Comparison of ENCODE assay signal across 8 cellular contexts in the genomic region with DNA sequence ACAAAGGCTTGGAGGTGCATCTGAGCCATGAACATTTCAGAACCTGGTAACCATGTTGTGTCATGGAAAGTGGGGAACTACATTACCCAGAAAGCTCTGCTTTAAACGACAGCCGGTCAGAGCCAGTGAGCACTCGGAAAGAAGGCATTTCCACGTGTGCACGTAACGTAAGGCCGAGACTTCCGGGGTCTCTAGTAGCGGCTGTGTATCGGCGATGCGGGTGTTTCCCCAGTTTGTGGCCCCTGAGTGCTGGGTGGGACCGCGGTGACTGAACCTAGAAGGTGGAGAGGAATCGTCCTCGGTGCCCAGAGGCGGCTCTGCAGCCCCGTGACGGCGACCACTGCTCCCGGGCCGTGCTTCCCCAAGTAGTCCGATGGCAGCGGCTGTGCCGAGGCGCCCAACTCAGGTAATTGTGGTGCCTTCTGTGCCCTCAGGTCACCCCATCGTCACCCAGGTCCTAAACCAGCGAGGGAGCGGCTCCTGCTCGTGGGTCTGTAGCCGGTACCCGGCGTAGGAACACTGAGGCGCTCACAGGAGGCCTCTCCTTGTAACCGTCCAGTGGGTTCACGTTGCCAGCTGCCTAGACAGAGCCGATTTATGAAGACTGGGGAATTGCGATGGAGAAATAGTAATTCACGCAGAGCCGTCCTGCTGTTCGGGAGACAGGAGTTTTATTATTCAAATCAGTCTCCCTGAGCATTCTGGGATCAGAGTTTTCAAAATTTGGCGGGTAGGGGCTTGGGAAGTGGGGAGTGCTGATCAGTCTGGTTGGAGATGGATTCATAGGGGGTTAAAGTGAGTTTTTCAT. TPM values are rescaled to one million over a fixed set of nuclear protein-coding genes. Genes with fewer than 3 reads are reported as not detected.
DNase-seq lines count a peak whose midpoint lies in the region; ATAC-seq, FAIRE-seq and TF ChIP-seq lines count a peak whose summit lies in the region.
"Not testable (repeated sequence)": the region's sequence is repeated elsewhere in the genome, so short reads cannot be mapped to it uniquely, and the experiment has no call there.

Gene ZNF587, plus strand, starts transcription at position 194 of the 808 bp plus-strand sequence. Its CDS starts 180 bp downstream, at position 374.

- H4K20me1 ChIP-seq in keratinocyte (ENCODE audit: control insufficient read depth, extremely low read depth, insufficient read depth, low read length), result not testable (repeated sequence)

- not testable (repeated sequence) for H3K36me3 ChIP-seq in keratinocyte (ENCODE audit: control insufficient read depth in 2 of 2, extremely low read depth in 1 of 2, insufficient read depth in 2 of 2, low read length in 2 of 2)

- FAIRE-seq in keratinocyte (lab: Jason Lieb, UNC), result peak; percentile 94

- not testable (repeated sequence) for H3K9me1 ChIP-seq in keratinocyte (ENCODE audit: control insufficient read depth, extremely low read depth, insufficient read depth, low read length)

- ATAC-seq in GM18909 (IDR thresholded peaks at IDR 0.05; ENCODE audit: poor library complexity, unreplicated experiment) (peak; percentile 93), HG03175 (IDR thresholded peaks at IDR 0.05; ENCODE audit: unreplicated experiment) (peak; percentile 94)
- ATAC-seq in activated CD4-positive, CD25-positive, alpha-beta regulatory T cell treated with anti-CD3 and anti-CD28 coated beads, Interleukin-2, amount 50 U/mL, for 24 hours, result peak; percentile 100

- peak within 1 kb of the TSS; percentile 84 for H3K27ac ChIP-seq in keratinocyte (ENCODE audit: control insufficient read depth, insufficient read depth, low read length)

- H3K4me3 ChIP-seq in keratinocyte (ENCODE audit: control insufficient read depth in 2 of 3, extremely low read depth in 1 of 3, insufficient read depth in 2 of 3, low read depth in 1 of 3, low read length in 3 of 3), result peak within 1 kb of the TSS; percentile 67 to 86 (median 81)

- peaks cover 56% of the 10 kb centered on the region for H3K79me2 ChIP-seq in keratinocyte (ENCODE audit: control insufficient read depth, insufficient read depth, low read length)

- TF ChIP-seq CTCF in keratinocyte (optimal IDR thresholded peaks at IDR 0.05 in 1 of 3, IDR thresholded peaks at IDR 0.05 in 1 of 3, conservative IDR thresholded peaks at IDR 0.05 in 1 of 3; ENCODE audit: extremely low read depth in 1 of 3, insufficient read depth in 2 of 3, low read length in 3 of 3), result not testable (repeated sequence)

- H2AFZ ChIP-seq in keratinocyte (ENCODE audit: control insufficient read depth, low read length), result peak within 1 kb of the TSS; percentile 22

- not testable (repeated sequence) for H3K9me3 ChIP-seq in keratinocyte (ENCODE audit: control insufficient read depth, low read depth, low read length)

- dilution Hi-C loops in keratinocyte (cut with MboI; ENCODE audit: extremely low pct_ligation_motif_present, low sequenced_read_pairs), result not testable (repeated sequence)

- H3K4me2 ChIP-seq in keratinocyte (ENCODE audit: control insufficient read depth, extremely low read depth, insufficient read depth, low read depth, low read length), result peak within 1 kb of the TSS; percentile 92

- not testable (repeated sequence) for H3K27me3 ChIP-seq in keratinocyte (ENCODE audit: control insufficient read depth, extremely low read depth, insufficient read depth, low read length)

- H3K9ac ChIP-seq in keratinocyte (ENCODE audit: control insufficient read depth, extremely low read depth, insufficient read depth, low read length), result peak within 1 kb of the TSS; percentile 89

- peak; percentile 82 for DNase-seq in AG08395 (ENCODE audit: low spot score)
- DNase-seq in NCI-H345 (lab: John Stamatoyannopoulos, UW), result peak; percentile 72
- peak; percentile 92 for DNase-seq in cerebellar cortex (ENCODE audit: low spot score)
- peak; percentile 54 for DNase-seq in keratinocyte (ENCODE audit: low read depth, low spot score)
- peak; percentile 58 to 68 (median 60) for DNase-seq in stimulated activated CD4-positive, alpha-beta T cell treated with anti-CD3 and anti-CD28 coated beads, Interleukin-12 subunit alpha, Interleukin-12 subunit beta, amount 100 ng/mL, for 48 hours (ENCODE audit: low read depth in 2 of 3, low spot score in 1 of 3)

- not testable (repeated sequence) for H3K4me1 ChIP-seq in keratinocyte (ENCODE audit: control insufficient read depth, extremely low read depth, insufficient read depth, low read length)

RNA-seq across cellular contexts. Expression of gene ZNF587, which starts in this region (rescaled TPM):
- 8.2 to 14.4 TPM (median 14.0 TPM) in 3 replicates for polyA plus RNA-seq in keratinocyte
- 2.9 TPM for polyA plus RNA-seq in keratinocyte (2011; ENCODE audit: low read depth)
- 4.7 and 8.2 TPM in 2 replicates for polyA plus RNA-seq in keratinocyte (2011; cell fraction: cytosol; rRNA removed)
- polyA plus RNA-seq in keratinocyte (2011; cell fraction: nucleus; rRNA removed), result 40.8 and 42.7 TPM in 2 replicates
- polyA plus RNA-seq in keratinocyte (2012; ENCODE audit: low replicate concordance), result 6.5 and 9.4 TPM in 2 replicates
- polyA minus RNA-seq in keratinocyte, result 18.6 to 28.5 TPM (median 18.9 TPM) in 3 replicates
- 33.2 TPM for polyA minus RNA-seq in keratinocyte (2011; cell fraction: cytosol; rRNA and poly(A)+ RNA removed)
- 16.9 and 28.7 TPM in 2 replicates for polyA minus RNA-seq in keratinocyte (2011; cell fraction: nucleus; rRNA and poly(A)+ RNA removed)

Comparison
In these comparisons a context has a peak if more than half of its experiments do, and no peak if none do; other contexts are left out.
1. Peak in every context shown above with its lines: DNase-seq, ATAC-seq, H3K4me3 ChIP-seq and H3K27ac ChIP-seq.